ENCODE assay signal across 18 cellular contexts in genomic region chr17:13609953-13610352, GRCh38. TPM values are rescaled to one million over a fixed set of nuclear protein-coding genes. Genes with fewer than 3 reads are reported as not detected.
DNase-seq lines count a peak whose midpoint lies in the region; ATAC-seq and TF ChIP-seq lines count a peak whose summit lies in the region.
"Had no signal": no experiment of that assay in that cellular context is flagged by ENCODE, and none has a peak within 500 bp of the region (broad histone marks: within the 10 kb centered on the region; RNA-seq: fewer than 3 reads in every experiment).

No MANE protein-coding gene starts in this region.

- H2AFZ ChIP-seq in GM23338 (0 out of 2 replicates have a peak overlapping the region, but pooled peaks have one; percentile 56), PC-3 (ENCODE audit: low read length) (peak overlapping the region; percentile 33; the same call in 1 of the 2 replicates), hepatocyte (no peak overlapping the region)

- no peak for ATAC-seq in GM23338
- no peak for ATAC-seq in PC-3
- ATAC-seq in HG02884 (IDR thresholded peaks at IDR 0.05; ENCODE audit: unreplicated experiment), result no peak
- no peak for ATAC-seq in stimulated activated memory B cell treated with anti-CD40 and anti-IgM and Interleukin-4, amounts not matched to agents 10 μg/mL and 1 μg/mL and 100 μg/mL, for 72 hours
- ATAC-seq in HG02678 (IDR thresholded peaks at IDR 0.05; ENCODE audit: unreplicated experiment), result no peak

- H3K9me3 Mint-ChIP-seq in GM23338 (peaks cover 8% of the 10 kb centered on the region), mesothelial cell of epicardium (peaks cover 16% of the 10 kb centered on the region)
- peaks cover 4% of the 10 kb centered on the region for H3K9me3 Mint-ChIP-seq in stimulated activated memory B cell treated with anti-CD40 and anti-IgM and Interleukin-4, amounts not matched to agents 10 μg/mL and 1 μg/mL and 100 μg/mL, for 72 hours

- no peaks in the 10 kb centered on the region for H3K4me1 ChIP-seq in GM23338 (ENCODE audit: insufficient read depth)
- no peaks in the 10 kb centered on the region for H3K4me1 ChIP-seq in PC-3 (ENCODE audit: insufficient read depth, low read length)
- no peaks in the 10 kb centered on the region for H3K4me1 ChIP-seq in hepatocyte (ENCODE audit: insufficient read depth)
- H3K4me1 ChIP-seq: BLaER1 had no signal

- H3K27me3 Mint-ChIP-seq in GM23338 (ENCODE audit: insufficient read depth, low read depth, poor library complexity) (peaks cover 3% of the 10 kb centered on the region), mesothelial cell of epicardium (ENCODE audit: low read depth) (peaks cover 15% of the 10 kb centered on the region)
- peaks cover 36% of the 10 kb centered on the region for H3K27me3 Mint-ChIP-seq in stimulated activated memory B cell treated with anti-CD40 and anti-IgM and Interleukin-4, amounts not matched to agents 10 μg/mL and 1 μg/mL and 100 μg/mL, for 72 hours

- BruUV-seq in PC-3 (replicated peaks; lab: Mats Ljungman, UMichigan), result no TSS peak

- H3K36me3 ChIP-seq in GM23338 (ENCODE audit: insufficient read depth), result no peaks in the 10 kb centered on the region
- H3K36me3 ChIP-seq in PC-3 (ENCODE audit: low read depth, low read length), result no peaks in the 10 kb centered on the region
- no peaks in the 10 kb centered on the region for H3K36me3 ChIP-seq in hepatocyte (replicated peaks; ENCODE audit: insufficient read depth, low read depth)
- H3K36me3 ChIP-seq: BLaER1 had no signal

- H3K4me3 Mint-ChIP-seq in GM23338 (no peak overlapping the region), mesothelial cell of epicardium (no peak overlapping the region)
- no peak overlapping the region for H3K4me3 Mint-ChIP-seq in stimulated activated memory B cell treated with anti-CD40 and anti-IgM and Interleukin-4, amounts not matched to agents 10 μg/mL and 1 μg/mL and 100 μg/mL, for 72 hours
- H3K4me3 Mint-ChIP-seq: CD14-positive monocyte; CD4-positive, alpha-beta memory T cell; H9 had no signal

- H3K9me3 ChIP-seq in PC-3 (ENCODE audit: low read length) (0 out of 2 replicates have a peak, but pooled peaks cover 11% of the 10 kb centered on the region), hepatocyte (ENCODE audit: low read depth) (no peaks in the 10 kb centered on the region)

- H3F3A ChIP-seq in GM23338 (replicated peaks; ENCODE audit: low read depth), result no peaks in the 10 kb centered on the region
- H3F3A ChIP-seq in PC-3 (ENCODE audit: low read length, unreplicated experiment), result no peaks in the 10 kb centered on the region

- TF ChIP-seq CTCF in GM23338 (conservative IDR thresholded peaks at IDR 0.05; ENCODE audit: low read depth in 2 of 2) (no peak), PC-3 (conservative IDR thresholded peaks at IDR 0.05; ENCODE audit: low read depth, low read length) (no peak), fibroblast of the aortic adventitia (IDR thresholded peaks at IDR 0.05; ENCODE audit: insufficient read depth, low read length) (no peak), mesothelial cell of epicardium (IDR thresholded peaks at IDR 0.05; ENCODE audit: unreplicated experiment) (no peak), hepatocyte (IDR thresholded peaks at IDR 0.05; ENCODE audit: poor library complexity) (no peak)

- H3K9ac ChIP-seq in PC-3 (ENCODE audit: low read length), result no peak overlapping the region
- H3K9ac ChIP-seq: BLaER1 had no signal

- no peak overlapping the region for H3K4me2 ChIP-seq in GM23338
- no peak overlapping the region for H3K4me2 ChIP-seq in PC-3 (ENCODE audit: low read length)
- H3K4me2 ChIP-seq in hepatocyte, result no peak overlapping the region
- H3K4me2 ChIP-seq: BLaER1 had no signal

- CTCF ChIA-PET in PC-3 (lab: Charles Lee), result no interaction called here

- H3K9me2 ChIP-seq in GM23338 (ENCODE audit: insufficient read depth) (no peaks in the 10 kb centered on the region), PC-3 (replicated peaks; ENCODE audit: low read length) (no peaks in the 10 kb centered on the region), hepatocyte (replicated peaks; ENCODE audit: insufficient read depth) (no peaks in the 10 kb centered on the region)

- intact Hi-C loops in PC-3 (cut with micrococcal nuclease), result no loop called here

- H3K27ac Mint-ChIP-seq in GM23338 (no peak overlapping the region), mesothelial cell of epicardium (peak overlapping the region; percentile 68)
- H3K27ac Mint-ChIP-seq in stimulated activated memory B cell treated with anti-CD40 and anti-IgM and Interleukin-4, amounts not matched to agents 10 μg/mL and 1 μg/mL and 100 μg/mL, for 72 hours, result no peak overlapping the region
- H3K27ac Mint-ChIP-seq: CD14-positive monocyte; CD4-positive, alpha-beta memory T cell; H9 had no signal

- H3K4me3 ChIP-seq in GM23338 (no peak overlapping the region), PC-3 (ENCODE audit: low read length) (no peak overlapping the region), fibroblast of the aortic adventitia (ENCODE audit: low read depth, low read length) (no peak overlapping the region), hepatocyte (no peak overlapping the region)
- H3K4me3 ChIP-seq: BLaER1 had no signal

- WGBS in hepatocyte (ENCODE audit: low lambda C conversion rate, missing lambda C conversion rate), result 54% methylated on average over 4 of the region's 4 CpGs

- no peaks in the 10 kb centered on the region for H3K79me2 ChIP-seq in GM23338 (replicated peaks; ENCODE audit: insufficient read depth)
- H3K79me2 ChIP-seq in PC-3 (ENCODE audit: low read length), result no peaks in the 10 kb centered on the region
- no peaks in the 10 kb centered on the region for H3K79me2 ChIP-seq in hepatocyte

- H3K36me3 Mint-ChIP-seq in GM23338 (ENCODE audit: low read depth), result peaks cover 4% of the 10 kb centered on the region; the same call in 1 of the 3 replicates
- H3K36me3 Mint-ChIP-seq in mesothelial cell of epicardium, result peaks cover 7% of the 10 kb centered on the region
- no peaks in the 10 kb centered on the region for H3K36me3 Mint-ChIP-seq in stimulated activated memory B cell treated with anti-CD40 and anti-IgM and Interleukin-4, amounts not matched to agents 10 μg/mL and 1 μg/mL and 100 μg/mL, for 72 hours
- H3K36me3 Mint-ChIP-seq: CD14-positive monocyte had no signal

- no peak overlapping the region for H3K27ac ChIP-seq in GM23338 (ENCODE audit: low read depth)
- H3K27ac ChIP-seq in PC-3 (ENCODE audit: low read length), result no peak overlapping the region
- H3K27ac ChIP-seq in hepatocyte, result no peak overlapping the region
- H3K27ac ChIP-seq: BLaER1, HL-60 had no signal

- DNase-seq in GM23338 (ENCODE audit: low spot score) (no peak), PC-3 (no peak), fibroblast of the aortic adventitia (ENCODE audit: low read depth) (peak; percentile 12), mesothelial cell of epicardium (ENCODE audit: low spot score in 2 of 2, unreplicated experiment in 2 of 2) (no peak), hepatocyte (ENCODE audit: low spot score) (no peak)
- DNase-seq: 8988T; CD4-positive, alpha-beta memory T cell; DMS153; DMS79; GF-D8; H9 had no signal

- H3K27me3 ChIP-seq in GM23338 (ENCODE audit: insufficient read depth) (no peaks in the 10 kb centered on the region), PC-3 (ENCODE audit: low read length) (no peaks in the 10 kb centered on the region), hepatocyte (peaks cover 2% of the 10 kb centered on the region)
- H3K27me3 ChIP-seq: BLaER1 had no signal

- H4K20me1 ChIP-seq in GM23338 (replicated peaks; ENCODE audit: insufficient read depth) (no peaks in the 10 kb centered on the region), PC-3 (ENCODE audit: low read length) (no peaks in the 10 kb centered on the region), hepatocyte (ENCODE audit: insufficient read depth, poor library complexity, severe bottlenecking) (no peaks in the 10 kb centered on the region)
- H4K20me1 ChIP-seq: BLaER1 had no signal

- H3K4me1 Mint-ChIP-seq in GM23338 (no peaks in the 10 kb centered on the region), mesothelial cell of epicardium (peaks cover 11% of the 10 kb centered on the region)
- no peaks in the 10 kb centered on the region for H3K4me1 Mint-ChIP-seq in stimulated activated memory B cell treated with anti-CD40 and anti-IgM and Interleukin-4, amounts not matched to agents 10 μg/mL and 1 μg/mL and 100 μg/mL, for 72 hours
- H3K4me1 Mint-ChIP-seq: CD14-positive monocyte; CD4-positive, alpha-beta memory T cell had no signal

- POLR2A ChIA-PET in PC-3 (lab: Charles Lee; ENCODE audit: unreplicated experiment), result no interaction called here

TF ChIP-seq in GM23338, 12 proteins besides CTCF, POLR2A, EP300 and RAD21 (continues in another document):
- no peak for TF ChIP-seq ZNF114 (CRISPR knock-in tag; IDR thresholded peaks at IDR 0.05)
- TF ChIP-seq STAT1 (IDR thresholded peaks at IDR 0.05; ENCODE audit: unreplicated experiment), result no peak
- TF ChIP-seq REST (IDR thresholded peaks at IDR 0.05; ENCODE audit: unreplicated experiment), result no peak

RNA-seq across cellular contexts. Expression of gene HS3ST3A1, which starts 8.2 kb away (rescaled TPM):
- total RNA-seq in GM23338 (2014; rRNA removed; shearing (Covaris generic)), result 17.6 and 24.1 TPM in 2 replicates
- polyA plus RNA-seq in GM23338 (2016; fragmentation: Nextera tagmentation; extraction: Ambion mirVana), result 5.4 and 6.1 TPM in 2 replicates
- total RNA-seq in PC-3 (2014; rRNA removed), result 47.6 and 65.4 TPM in 2 replicates
- total RNA-seq in fibroblast of the aortic adventitia (ENCODE audit: low replicate concordance), result 8.3 and 9.2 TPM in 2 replicates
- 8.8 to 10.2 TPM (median 10.2 TPM) in 3 replicates for total RNA-seq in mesothelial cell of epicardium
- total RNA-seq in hepatocyte, result 1.2 and 2.0 TPM in 2 replicates
- polyA plus RNA-seq in hepatocyte, result 1.5 and 2.1 TPM in 2 replicates
- total RNA-seq: A673 had no signal
- polyA plus RNA-seq: CD14-positive monocyte had no signal
